ENCODE assay signal across 8 cellular contexts in genomic region chr6:149032599-149033405, GRCh38.
DNase-seq lines count a peak whose midpoint lies in the region; ATAC-seq and TF ChIP-seq lines count a peak whose summit lies in the region.

No MANE protein-coding gene starts in this region.

- H3K36me3 ChIP-seq in CD4-positive, alpha-beta memory T cell (ENCODE audit: insufficient read depth, low read length): no peaks in the 10 kb centered on the region

- CTCF ChIA-PET in CD4-positive, alpha-beta memory T cell (lab: Charles Lee; ENCODE audit: partially characterized antibody): interaction anchor here (1.0 to 13.4 kb wide), 7 partner anchors 13 to 484 kb away, joined by 3 to 239 read pairs (median 6); no protein-coding TSS in a partner anchor
- CTCF ChIA-PET in activated CD8-positive, alpha-beta T cell treated with anti-CD3 and anti-CD28 coated beads for 36 hours (lab: Charles Lee): interaction anchor here (0.8 to 10.7 kb wide), 15 partner anchors 8 to 484 kb away, joined by 3 to 180 read pairs (median 4); no protein-coding TSS in a partner anchor

- no peaks in the 10 kb centered on the region for H3K9me3 ChIP-seq in CD4-positive, alpha-beta memory T cell (ENCODE audit: control insufficient read depth in 1 of 2, low read length in 2 of 2)

- peak overlapping the region in 7 of 8 donors; percentile 70 to 81 (median 75) for H3K4me3 Mint-ChIP-seq in CD4-positive, alpha-beta memory T cell
- peak overlapping the region; percentile 74 for H3K4me3 Mint-ChIP-seq in activated CD8-positive, alpha-beta T cell treated with anti-CD3 and anti-CD28 coated beads for 36 hours

- peaks cover 37 to 46% (median 43%) of the 10 kb centered on the region in 4 donors for H3K4me1 Mint-ChIP-seq in CD4-positive, alpha-beta memory T cell
- peaks cover 61% of the 10 kb centered on the region for H3K4me1 Mint-ChIP-seq in activated CD8-positive, alpha-beta T cell treated with anti-CD3 and anti-CD28 coated beads for 36 hours (ENCODE audit: low read depth)

- H3K9me3 Mint-ChIP-seq in CD4-positive, alpha-beta memory T cell: peaks cover 0 to 2% (median 0%) of the 10 kb centered on the region in 8 donors
- H3K9me3 Mint-ChIP-seq in activated CD8-positive, alpha-beta T cell treated with anti-CD3 and anti-CD28 coated beads for 36 hours: no peaks in the 10 kb centered on the region

- H3K27me3 ChIP-seq in CD4-positive, alpha-beta memory T cell (ENCODE audit: insufficient read depth, low read length): no peaks in the 10 kb centered on the region

- peak in 1 of 5 donors; percentile 55 for DNase-seq in CD4-positive, alpha-beta memory T cell
- DNase-seq in activated CD8-positive, alpha-beta T cell treated with anti-CD3 and anti-CD28 coated beads for 36 hours: peak; percentile 87
- DNase-seq in fibroblast of mammary gland (ENCODE audit: low read depth): peak; percentile 93
- DNase-seq in stimulated activated CD4-positive, alpha-beta T cell treated with anti-CD3 and anti-CD28 coated beads, Interleukin-2, amount 100 ng/mL, for 4 hours (ENCODE audit: low read depth): peak; percentile 27
- no peak for DNase-seq in posterior cingulate gyrus
- no peak for DNase-seq in ecto neural progenitor cell (ENCODE audit: low spot score)

- no peaks in the 10 kb centered on the region for H3K27me3 Mint-ChIP-seq in CD4-positive, alpha-beta memory T cell
- H3K27me3 Mint-ChIP-seq in activated CD8-positive, alpha-beta T cell treated with anti-CD3 and anti-CD28 coated beads for 36 hours: no peaks in the 10 kb centered on the region

- peak overlapping the region; percentile 49 to 97 (median 88) for H3K27ac Mint-ChIP-seq in CD4-positive, alpha-beta memory T cell
- peak overlapping the region; percentile 91 for H3K27ac Mint-ChIP-seq in activated CD8-positive, alpha-beta T cell treated with anti-CD3 and anti-CD28 coated beads for 36 hours

- H3K27ac ChIP-seq in CD4-positive, alpha-beta memory T cell (ENCODE audit: low read depth, low read length): no peak overlapping the region

- POLR2A ChIA-PET in CD4-positive, alpha-beta memory T cell (lab: Charles Lee; ENCODE audit: partially characterized antibody): interaction anchor here (0.8 to 4.2 kb wide), 12 partner anchors 13 to 484 kb away, joined by 3 to 30 read pairs (median 6); partner anchors contain the start of gene TAB2
- POLR2A ChIA-PET in activated CD8-positive, alpha-beta T cell treated with anti-CD3 and anti-CD28 coated beads for 36 hours (lab: Charles Lee): interaction anchor here (0.8 to 4.6 kb wide), 22 partner anchors 12 to 464 kb away, joined by 3 to 19 read pairs (median 3); partner anchors contain the start of gene TAB2

- ATAC-seq in GM21360 (IDR thresholded peaks at IDR 0.05; ENCODE audit: unreplicated experiment): peak; percentile 75
- peak; percentile 64 for ATAC-seq in HG03469 (IDR thresholded peaks at IDR 0.05; ENCODE audit: unreplicated experiment)
- ATAC-seq in activated CD8-positive, alpha-beta T cell treated with anti-CD3 and anti-CD28 coated beads for 36 hours: peak; percentile 85

- peak overlapping the region in 1 of 2 donors; percentile 21 for H3K4me3 ChIP-seq in CD4-positive, alpha-beta memory T cell (ENCODE audit: low read length in 2 of 2)
- peak overlapping the region; percentile 19 for H3K4me3 ChIP-seq in fibroblast of mammary gland (ENCODE audit: control insufficient read depth, low read depth, low read length)

- intact Hi-C loops in CD4-positive, alpha-beta memory T cell (cut with micrococcal nuclease): loop anchor here (2.0 kb wide), 1 partner anchor 34 kb away; no protein-coding TSS in a partner anchor
- intact Hi-C loops in activated CD8-positive, alpha-beta T cell treated with anti-CD3 and anti-CD28 coated beads for 36 hours (cut with micrococcal nuclease): loop anchor here (2.0 to 5.0 kb wide), 4 partner anchors 44 to 484 kb away; no protein-coding TSS in a partner anchor
- intact Hi-C loops in posterior cingulate gyrus (cut with DNase I): no loop called here

- H3K4me1 ChIP-seq in CD4-positive, alpha-beta memory T cell (ENCODE audit: insufficient read depth, low read length): peaks cover 51% of the 10 kb centered on the region

- TF ChIP-seq CTCF in activated CD8-positive, alpha-beta T cell treated with anti-CD3 and anti-CD28 coated beads for 36 hours (IDR thresholded peaks at IDR 0.05): no peak
- no peak for TF ChIP-seq CTCF in fibroblast of mammary gland (conservative IDR thresholded peaks at IDR 0.05; ENCODE audit: control insufficient read depth, insufficient read depth, low read depth, low read length)

- peaks cover 0 to 5% of the 10 kb centered on the region in 2 donors for H3K36me3 Mint-ChIP-seq in CD4-positive, alpha-beta memory T cell
- H3K36me3 Mint-ChIP-seq in activated CD8-positive, alpha-beta T cell treated with anti-CD3 and anti-CD28 coated beads for 36 hours (ENCODE audit: low read depth): no peaks in the 10 kb centered on the region

Comparison
In these comparisons a context has a peak if more than half of its experiments do, and no peak if none do; other contexts are left out.
1. DNase-seq: peak in activated CD8-positive, alpha-beta T cell treated with anti-CD3 and anti-CD28 coated beads for 36 hours (single experiment), fibroblast of mammary gland (single experiment) and stimulated activated CD4-positive, alpha-beta T cell treated with anti-CD3 and anti-CD28 coated beads, Interleukin-2, amount 100 ng/mL, for 4 hours (single experiment); none in posterior cingulate gyrus (0 of 10) and ecto neural progenitor cell (single experiment).
2. Peak in every context shown above with its lines, with median percentiles within 50 percentile points of each other: ATAC-seq.